Comparison of ENCODE assay signal across 24 cellular contexts in genomic region chr7:37191797-37192196, GRCh38.
"Had no signal": no experiment of that assay in that cellular context is flagged by ENCODE, and none has a peak within 500 bp of the region (broad histone marks: within the 10 kb centered on the region; RNA-seq: fewer than 3 reads in every experiment).

No MANE protein-coding gene starts in this region.

- H3K4me3 ChIP-seq: ascending aorta, SK-N-MC had no signal

- H3K4me2 ChIP-seq: KMS-11 had no signal

- H3K27me3 ChIP-seq: ascending aorta had no signal

- DNase-seq: activated CD4-positive, alpha-beta T cell treated with anti-CD3 and anti-CD28 coated beads for 36 hours; activated CD8-positive, alpha-beta memory T cell treated with anti-CD3 and anti-CD28 coated beads, Interleukin-2, amount 50 U/mL, for 48 hours; activated CD8-positive, alpha-beta T cell treated with anti-CD3 and anti-CD28 coated beads, Interleukin-2, amount 10 ng/mL, durations not matched to agents 7 days and 5 days; activated naive CD8-positive, alpha-beta T cell treated with anti-CD3 and anti-CD28 coated beads, Interleukin-2, amount 50 U/mL, for 24 hours; activated T-cell treated with anti-CD3 and anti-CD28 coated beads, Interleukin-2, amount 50 U/mL, for 1 hour; amniotic stem cell; cerebellar nuclear complex; NCI-H1092; NCI-H1417; NCI-H1694 treated with DMSO at 0.1 percent for 48 hours; NCI-H2081; NCI-H2227 treated with DMSO at 0.1 percent for 48 hours; NCI-H526 treated with DMSO at 0.1 percent for 48 hours; NK-92 treated with Interleukin-12 subunit alpha and Interleukin-12 subunit beta, amount 100 ng/mL, for 24 hours; OCI-M1; RPMI8226; T-cell had no signal

- H3K36me3 ChIP-seq: ascending aorta had no signal

- H3K9me3 ChIP-seq: ascending aorta had no signal

- ATAC-seq: activated CD4-positive, alpha-beta T cell treated with anti-CD3 and anti-CD28 coated beads for 36 hours; activated CD8-positive, alpha-beta T cell treated with anti-CD3 and anti-CD28 coated beads, Interleukin-2, amount 10 ng/mL, durations not matched to agents 7 days and 5 days; activated naive CD4-positive, alpha-beta T cell treated with anti-CD3 and anti-CD28 coated beads, Interleukin-2, amount 50 U/mL, for 72 hours; activated naive CD8-positive, alpha-beta T cell treated with anti-CD3 and anti-CD28 coated beads, Interleukin-2, amount 50 U/mL, for 24 hours; Panc1; Right ventricle myocardium inferior; T-cell had no signal

- H3K27ac ChIP-seq: ascending aorta, KMS-11, SK-N-MC, VCaP had no signal
